Comparison of ENCODE assay signal across 18 cellular contexts in the genomic region with DNA sequence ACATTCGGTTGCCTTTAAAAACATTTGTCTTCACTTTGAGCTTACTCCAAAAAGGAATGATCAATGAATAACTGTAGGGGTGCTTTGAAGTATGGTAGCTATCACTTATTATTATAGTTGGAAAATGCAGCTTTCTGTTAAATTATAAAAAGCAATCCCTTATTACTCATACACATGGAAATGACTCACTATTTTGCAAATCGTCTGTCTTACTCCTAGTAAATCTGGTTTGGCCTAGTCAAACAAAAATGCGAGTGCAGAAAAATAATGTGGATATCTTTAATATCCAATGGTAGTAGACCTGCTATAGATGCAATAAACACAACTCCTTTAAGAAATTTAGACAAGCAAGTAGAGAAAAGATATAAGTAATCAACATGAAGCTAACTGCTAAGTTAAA.
A peak's percentile ranks its signal among the peaks of the same experiment; 100 is the strongest.
DNase-seq lines count a peak whose midpoint lies in the region; ATAC-seq and TF ChIP-seq lines count a peak whose summit lies in the region.
"Had no signal": no experiment of that assay in that cellular context is flagged by ENCODE, and none has a peak within 500 bp of the region (broad histone marks: within the 10 kb centered on the region; RNA-seq: fewer than 3 reads in every experiment).

No MANE protein-coding gene starts in this region.

- no peak overlapping the region for H3K27ac ChIP-seq in prostate gland
- H3K27ac ChIP-seq in Karpas-422 (ENCODE audit: low read length): no peak overlapping the region
- H3K27ac ChIP-seq: dorsolateral prefrontal cortex, gastrocnemius medialis, lower lobe of right lung, tibial artery had no signal

- no peak for TF ChIP-seq CTCF in HFF-Myc (IDR thresholded peaks at IDR 0.05; ENCODE audit: low read depth, low read length, missing control alignments)
- no peak for TF ChIP-seq CTCF in fibroblast of the aortic adventitia (IDR thresholded peaks at IDR 0.05; ENCODE audit: insufficient read depth, low read length)
- no peak for TF ChIP-seq CTCF in lower leg skin (IDR thresholded peaks at IDR 0.05)
- no peak for TF ChIP-seq CTCF in prostate gland (IDR thresholded peaks at IDR 0.05)

- DNase-seq in AG08395 (ENCODE audit: low spot score) (peak; percentile 22), HFF-Myc (ENCODE audit: extremely low read depth, low read depth) (peak; percentile 9), amniotic epithelial cell (ENCODE audit: low read depth) (peak; percentile 12), fibroblast of the aortic adventitia (ENCODE audit: low read depth) (peak; percentile 63), lower leg skin (ENCODE audit: low spot score in 2 of 2) (no peak), prostate gland (ENCODE audit: low spot score) (no peak), Karpas-422 (no peak)
- DNase-seq: activated CD4-positive, alpha-beta T cell treated with anti-CD3 and anti-CD28 coated beads, Interleukin-2, amount 50 U/mL, for 48 hours; dorsolateral prefrontal cortex; gastrocnemius medialis; KG1; lower lobe of right lung; natural killer cell; NCI-H446 treated with DMSO at 0.1 percent for 48 hours; OCI-M1; stimulated activated CD8-positive, alpha-beta memory T cell treated with anti-CD3 and anti-CD28 coated beads, Interleukin-4, amount 100 ng/mL, for 48 hours; tibial artery had no signal

- intact Hi-C loops in lower leg skin (cut with DNase I; ENCODE audit: low total_unique reads) (no loop called here), prostate gland (cut with DNase I) (no loop called here)

- H3K27me3 ChIP-seq in prostate gland (replicated peaks; ENCODE audit: insufficient read depth): no peaks in the 10 kb centered on the region
- no peaks in the 10 kb centered on the region for H3K27me3 ChIP-seq in Karpas-422 (ENCODE audit: low read length)
- H3K27me3 ChIP-seq: dorsolateral prefrontal cortex, gastrocnemius medialis, tibial artery had no signal

- no peak overlapping the region for H2AFZ ChIP-seq in Karpas-422 (ENCODE audit: low read length)

- no peak for ATAC-seq in GM21367 (IDR thresholded peaks at IDR 0.05; ENCODE audit: unreplicated experiment)
- ATAC-seq: gastrocnemius medialis, lower lobe of right lung, natural killer cell had no signal

- 57 to 59% methylated on average over 3 of the region's 3 CpGs for WGBS in lower leg skin, 2 donors
- 78% methylated on average over 3 of the region's 3 CpGs for WGBS in prostate gland

- H3K79me2 ChIP-seq in Karpas-422 (ENCODE audit: low read length): no peaks in the 10 kb centered on the region

- H3K9me3 ChIP-seq in prostate gland: no peaks in the 10 kb centered on the region
- no peaks in the 10 kb centered on the region for H3K9me3 ChIP-seq in Karpas-422 (ENCODE audit: low read length)
- H3K9me3 ChIP-seq: gastrocnemius medialis, lower lobe of right lung had no signal

- no peaks in the 10 kb centered on the region for H4K20me1 ChIP-seq in Karpas-422 (ENCODE audit: insufficient read depth, low read depth, low read length)

- no peak overlapping the region for H3K4me3 ChIP-seq in HFF-Myc (replicated peaks; ENCODE audit: low read depth, low read length)
- H3K4me3 ChIP-seq in fibroblast of the aortic adventitia (ENCODE audit: low read depth, low read length): no peak overlapping the region
- H3K4me3 ChIP-seq in lower leg skin (ENCODE audit: low read depth, poor library complexity, severe bottlenecking): no peak overlapping the region
- H3K4me3 ChIP-seq in prostate gland: no peak overlapping the region
- no peak overlapping the region for H3K4me3 ChIP-seq in Karpas-422 (ENCODE audit: low read length)
- H3K4me3 ChIP-seq: dorsolateral prefrontal cortex, gastrocnemius medialis, lower lobe of right lung, tibial artery had no signal

- TF ChIP-seq POLR2A in lower leg skin (IDR thresholded peaks at IDR 0.05) (no peak), prostate gland (IDR thresholded peaks at IDR 0.05) (no peak)

- H3K4me2 ChIP-seq in Karpas-422 (ENCODE audit: low read depth, low read length, poor library complexity, severe bottlenecking): no peak overlapping the region

- H3K9ac ChIP-seq in Karpas-422 (ENCODE audit: low read length): no peak overlapping the region

- H3K9me2 ChIP-seq in Karpas-422 (replicated peaks; ENCODE audit: insufficient read depth, low read length): no peaks in the 10 kb centered on the region

- H3K36me3 ChIP-seq in prostate gland (no peaks in the 10 kb centered on the region), Karpas-422 (ENCODE audit: insufficient read depth, low read length) (no peaks in the 10 kb centered on the region)
- H3K36me3 ChIP-seq: gastrocnemius medialis, lower lobe of right lung, tibial artery had no signal

- H3K4me1 ChIP-seq in prostate gland (replicated peaks) (no peaks in the 10 kb centered on the region), Karpas-422 (ENCODE audit: low read length) (no peaks in the 10 kb centered on the region)
- H3K4me1 ChIP-seq: gastrocnemius medialis, lower lobe of right lung, tibial artery had no signal

Comparison
In these comparisons a context has a peak if more than half of its experiments do, and no peak if none do; other contexts are left out.
1. DNase-seq: peak in AG08395 (single experiment), HFF-Myc (single experiment), amniotic epithelial cell (single experiment) and fibroblast of the aortic adventitia (single experiment); none in lower leg skin (0 of 2), prostate gland (single experiment) and Karpas-422 (single experiment).